ENCODE assay signal across 9 cellular contexts in the genomic region with DNA sequence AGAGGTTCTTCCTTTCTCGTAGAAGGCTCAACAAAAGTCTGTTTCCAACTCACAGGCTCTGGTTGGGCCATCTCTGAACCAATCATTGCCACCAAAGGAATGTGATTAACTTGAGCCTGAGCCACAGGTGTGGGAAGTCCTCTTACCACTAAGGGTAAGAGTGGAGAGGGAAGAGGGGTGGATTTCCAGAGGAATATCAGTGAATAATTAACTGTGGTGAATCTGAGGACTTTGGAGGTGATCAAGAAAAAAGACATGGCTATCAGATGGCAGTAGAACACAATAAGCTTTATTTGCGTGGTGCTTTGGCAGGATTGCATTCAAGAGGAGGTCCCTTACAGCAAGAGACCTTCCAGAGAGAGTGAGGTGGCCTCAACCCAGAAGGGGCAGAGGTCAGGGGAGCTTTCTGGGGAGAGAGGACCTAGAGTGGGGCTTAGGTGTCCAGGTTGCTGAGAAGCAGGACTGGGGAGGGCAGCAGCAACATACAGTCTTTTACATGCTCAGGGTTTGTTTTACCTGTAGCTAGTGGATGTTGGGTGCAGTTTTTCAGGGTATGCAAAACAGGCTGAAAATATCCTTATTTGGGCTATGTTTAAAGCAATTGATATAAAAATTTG.
DNase-seq lines count a peak whose midpoint lies in the region; ATAC-seq and TF ChIP-seq lines count a peak whose summit lies in the region.
"Had no signal": no experiment of that assay in that cellular context is flagged by ENCODE, and none has a peak within 500 bp of the region (broad histone marks: within the 10 kb centered on the region; RNA-seq: fewer than 3 reads in every experiment).

No MANE protein-coding gene starts in this region.

- ATAC-seq in GM18861 (IDR thresholded peaks at IDR 0.05; ENCODE audit: unreplicated experiment) = peak; percentile 22
- peak; percentile 7 for ATAC-seq in GM21360 (IDR thresholded peaks at IDR 0.05; ENCODE audit: unreplicated experiment)
- peak; percentile 25 for ATAC-seq in HG03196 (IDR thresholded peaks at IDR 0.05; ENCODE audit: unreplicated experiment)
- peak; percentile 72 for ATAC-seq in left lobe of liver

- CTCF ChIA-PET in HEK293T (lab: Yijun Ruan, JAX) = interaction anchor here (0.7 kb wide), 1 partner anchor 130 kb away, joined by 4 read pairs; no protein-coding TSS in a partner anchor

- no peak for DNase-seq in left lobe of liver (ENCODE audit: low spot score)
- DNase-seq in HEK293T (ENCODE audit: extremely low spot score) = no peak
- no peak for DNase-seq in central memory CD4-positive, alpha-beta T cell
- DNase-seq in HPDE6-E6E7 (ENCODE audit: extremely low spot score) = no peak
- DNase-seq: hypothalamus, Peyer's patch had no signal

- POLR2A ChIA-PET in HEK293T (lab: Yijun Ruan, JAX) = no interaction called here

TF ChIP-seq in HEK293T, 16 proteins besides CTCF, POLR2A, EP300 and RAD21:
- TF ChIP-seq ZNF384 (IDR thresholded peaks at IDR 0.05) (no peak), BHLHE40 (IDR thresholded peaks at IDR 0.05; ENCODE audit: borderline replicate concordance) (no peak), ARNT (IDR thresholded peaks at IDR 0.05) (no peak), SP1 (IDR thresholded peaks at IDR 0.05) (no peak), L3MBTL2 (conservative IDR thresholded peaks at IDR 0.05) (no peak), FOXM1 (IDR thresholded peaks at IDR 0.05; ENCODE audit: borderline replicate concordance) (no peak), FOXK2 (IDR thresholded peaks at IDR 0.05) (no peak), SUZ12 (IDR thresholded peaks at IDR 0.05) (no peak), HDGF (IDR thresholded peaks at IDR 0.05; ENCODE audit: borderline replicate concordance) (no peak), TARDBP (IDR thresholded peaks at IDR 0.05) (no peak), FOXA1 (IDR thresholded peaks at IDR 0.05) (no peak), CTBP1 (IDR thresholded peaks at IDR 0.05; ENCODE audit: borderline replicate concordance) (no peak), ELF4 (IDR thresholded peaks at IDR 0.05) (no peak), NFRKB (IDR thresholded peaks at IDR 0.05) (no peak)
TF ChIP-seq in HEK293T: peak in this region for 0.

Comparison
In these comparisons a context has a peak if more than half of its experiments do, and no peak if none do; other contexts are left out.
1. ATAC-seq: peak in every context shown above with its lines; median percentile 72 in left lobe of liver; 25 in HG03196; 22 in GM18861; 7 in GM21360.